Comparison of ENCODE assay signal across 14 cellular contexts in genomic region chr1:198986442-198986841, GRCh38.
"Had no signal": no experiment of that assay in that cellular context is flagged by ENCODE, and none has a peak within 500 bp of the region (broad histone marks: within the 10 kb centered on the region; RNA-seq: fewer than 3 reads in every experiment).

No MANE protein-coding gene starts in this region.

- ATAC-seq: foreskin keratinocyte, natural killer cell had no signal

- H3K27ac Mint-ChIP-seq: activated CD4-positive, alpha-beta T cell treated with anti-CD3 and anti-CD28 coated beads, Interleukin-2, amount 10 ng/mL, durations not matched to agents 7 days and 5 days; activated naive CD8-positive, alpha-beta T cell treated with anti-CD3 and anti-CD28 coated beads, Interleukin-2, amount 10 ng/mL, durations not matched to agents 7 days and 5 days; natural killer cell had no signal

- H3K9me3 Mint-ChIP-seq: brain; central memory CD8-positive, alpha-beta T cell had no signal

- DNase-seq: activated CD4-positive, alpha-beta T cell treated with anti-CD3 and anti-CD28 coated beads, Interleukin-2, amount 10 ng/mL, durations not matched to agents 7 days and 5 days; activated CD8-positive, alpha-beta memory T cell treated with anti-CD3 and anti-CD28 coated beads, Interleukin-2, amount 50 U/mL, for 48 hours; activated gamma-delta T cell treated with Interleukin-2 at 50 U/mL for 16 hours; activated naive CD8-positive, alpha-beta T cell treated with anti-CD3 and anti-CD28 coated beads, Interleukin-2, amount 10 ng/mL, durations not matched to agents 7 days and 5 days; cortex of kidney; effector memory CD4-positive, alpha-beta T cell; foreskin keratinocyte; kidney glomerular epithelial cell; natural killer cell; stimulated activated CD4-positive, alpha-beta T cell treated with anti-CD3 and anti-CD28 coated beads, Interleukin-4, amount 100 ng/mL, for 24 hours; stimulated activated naive CD4-positive, alpha-beta T cell treated with Interleukin-2 at 50 U/mL for 16 hours; trophoblast cell had no signal

- H3K4me3 Mint-ChIP-seq: activated CD4-positive, alpha-beta T cell treated with anti-CD3 and anti-CD28 coated beads, Interleukin-2, amount 10 ng/mL, durations not matched to agents 7 days and 5 days; activated naive CD8-positive, alpha-beta T cell treated with anti-CD3 and anti-CD28 coated beads, Interleukin-2, amount 10 ng/mL, durations not matched to agents 7 days and 5 days; brain; central memory CD8-positive, alpha-beta T cell; natural killer cell had no signal

- H3K36me3 Mint-ChIP-seq: brain, natural killer cell had no signal

- H3K4me1 Mint-ChIP-seq: brain; central memory CD8-positive, alpha-beta T cell; natural killer cell had no signal
